Comparison of ENCODE assay signal across 22 cellular contexts in the genomic region with DNA sequence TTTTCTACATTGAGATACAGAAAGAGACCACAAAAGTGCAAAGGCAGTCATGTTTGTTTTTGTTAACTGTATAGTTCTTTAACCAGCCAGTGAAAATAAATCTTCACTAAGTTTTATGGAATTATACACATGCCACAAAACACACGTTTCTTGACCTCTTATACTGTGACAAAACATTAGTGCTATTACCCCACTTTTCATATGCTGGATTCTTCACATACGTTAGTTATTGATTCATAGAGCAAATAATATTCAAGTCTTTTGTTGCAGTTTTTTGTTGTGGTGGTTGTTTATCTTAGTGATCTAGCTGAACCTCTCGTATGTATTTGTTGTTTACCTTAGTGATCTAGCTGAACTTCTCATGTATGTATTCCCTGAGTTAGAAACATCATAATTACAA. TPM values are rescaled to one million over a fixed set of nuclear protein-coding genes. Genes with fewer than 3 reads are reported as not detected.
DNase-seq lines count a peak whose midpoint lies in the region; ATAC-seq, FAIRE-seq and TF ChIP-seq lines count a peak whose summit lies in the region.
"Had no signal": no experiment of that assay in that cellular context is flagged by ENCODE, and none has a peak within 500 bp of the region (broad histone marks: within the 10 kb centered on the region; RNA-seq: fewer than 3 reads in every experiment).

No MANE protein-coding gene starts in this region.

- intact Hi-C loops in IMR-90 (cut with micrococcal nuclease) (loop anchor here (10.0 kb wide), 3 partner anchors 213 to 867 kb away; no protein-coding TSS in a partner anchor), posterior cingulate gyrus (cut with DNase I) (no loop called here)

- TF ChIP-seq CTCF in D721Med (IDR thresholded peaks at IDR 0.05; ENCODE audit: insufficient read depth, missing control alignments) (no peak), IMR-90 (conservative IDR thresholded peaks at IDR 0.05; ENCODE audit: low read depth, low read length) (no peak), choroid plexus epithelial cell (conservative IDR thresholded peaks at IDR 0.05; ENCODE audit: low read depth, low read length) (no peak)

- H3K4ac ChIP-seq in IMR-90 (ENCODE audit: low read depth, low read length), result no peak overlapping the region

- no peak overlapping the region for H3K27ac ChIP-seq in IMR-90 (ENCODE audit: insufficient read depth, low read length)
- H3K27ac ChIP-seq: A549; BLaER1 treated with 17β-estradiol and CSF1 and Interleukin-3, amounts not matched to agents 10 nM and 100 nM had no signal

- H3K36me3 ChIP-seq in IMR-90 (ENCODE audit: control insufficient read depth, insufficient read depth, low read length) (no peaks in the 10 kb centered on the region), H7 (replicated peaks; ENCODE audit: control insufficient read depth, insufficient read depth, low read length) (no peaks in the 10 kb centered on the region)
- H3K36me3 ChIP-seq: BE2C had no signal

- H3K9me3 Mint-ChIP-seq in memory B cell, result no peaks in the 10 kb centered on the region
- H3K9me3 Mint-ChIP-seq: CD14-positive monocyte; CD4-positive, alpha-beta T cell; CD8-positive, alpha-beta memory T cell had no signal

- H4K20me1 ChIP-seq in IMR-90 (ENCODE audit: insufficient read depth, low read length), result no peaks in the 10 kb centered on the region

- H4K8ac ChIP-seq in IMR-90 (ENCODE audit: low read depth in 2 of 2, low read length in 2 of 2), result no peak overlapping the region

- no peak overlapping the region for H2AK9ac ChIP-seq in IMR-90 (replicated peaks; ENCODE audit: low read depth, low read length, poor library complexity)

- no peaks in the 10 kb centered on the region for H3K4me1 ChIP-seq in IMR-90 (ENCODE audit: control insufficient read depth, insufficient read depth, low read length)
- H3K4me1 ChIP-seq: BE2C; BLaER1 treated with 17β-estradiol and CSF1 and Interleukin-3, amounts not matched to agents 10 nM and 100 nM had no signal

- H2AFZ ChIP-seq in IMR-90 (replicated peaks; ENCODE audit: low read length, poor library complexity), result no peak overlapping the region

- no peak overlapping the region for H2BK20ac ChIP-seq in IMR-90 (ENCODE audit: low read depth, low read length)

- peak; percentile 35 for FAIRE-seq in D721Med (lab: Jason Lieb, UNC)
- FAIRE-seq: A549, GM12891, H54 had no signal

- H2BK120ac ChIP-seq in IMR-90 (ENCODE audit: low read depth, low read length), result no peak overlapping the region

- H3K79me1 ChIP-seq in IMR-90 (ENCODE audit: low read depth in 1 of 2, low read length in 2 of 2), result no peaks in the 10 kb centered on the region

- H3K27me3 ChIP-seq in IMR-90 (ENCODE audit: control insufficient read depth, insufficient read depth, low read length) (no peaks in the 10 kb centered on the region), H7 (ENCODE audit: control insufficient read depth, insufficient read depth, low read length) (no peaks in the 10 kb centered on the region)
- H3K27me3 ChIP-seq: BE2C; BLaER1 treated with 17β-estradiol and CSF1 and Interleukin-3, amounts not matched to agents 10 nM and 100 nM had no signal

- POLR2A ChIA-PET in IMR-90 (lab: Charles Lee; ENCODE audit: unreplicated experiment), result no interaction called here

- no peak for ATAC-seq in IMR-90 (ENCODE audit: low read depth)
- no peak for ATAC-seq in memory B cell (ENCODE audit: low read depth)
- ATAC-seq in HG02870 (IDR thresholded peaks at IDR 0.05; ENCODE audit: unreplicated experiment), result no peak
- ATAC-seq: A549 had no signal

- no peak overlapping the region for H2BK5ac ChIP-seq in IMR-90 (ENCODE audit: low read depth, low read length, poor library complexity, severe bottlenecking)

- H2AK5ac ChIP-seq in IMR-90 (ENCODE audit: low read depth, low read length), result no peak overlapping the region

- no peak overlapping the region for H4K5ac ChIP-seq in IMR-90 (ENCODE audit: low read depth, low read length)

- H3K18ac ChIP-seq in IMR-90 (ENCODE audit: low read depth, low read length), result peak overlapping the region; percentile 35; the same call in 1 of the 2 replicates

- no peak for DNase-seq in D721Med (ENCODE audit: insufficient read length, low spot score)
- DNase-seq in IMR-90, result peak; percentile 49
- DNase-seq in choroid plexus epithelial cell (ENCODE audit: low read depth), result peak; percentile 61
- no peak for DNase-seq in memory B cell (ENCODE audit: low spot score in 2 of 2)
- no peak for DNase-seq in H7
- DNase-seq in posterior cingulate gyrus, result no peak
- DNase-seq: 8988T; ACHN; AML-193; BE2C; CD4-positive, alpha-beta T cell; CD8-positive, alpha-beta memory T cell; DMS79; GF-D8; GOT3; HCEC 1CT had no signal

- peaks cover 5% of the 10 kb centered on the region for H3K4me1 Mint-ChIP-seq in memory B cell
- H3K4me1 Mint-ChIP-seq: CD14-positive monocyte; CD8-positive, alpha-beta memory T cell had no signal

- H2BK15ac ChIP-seq in IMR-90 (ENCODE audit: low read depth, low read length), result no peak overlapping the region

- H3K4me2 ChIP-seq in IMR-90 (ENCODE audit: low read depth, low read length), result no peak overlapping the region
- H3K4me2 ChIP-seq: A549; BLaER1 treated with 17β-estradiol and CSF1 and Interleukin-3, amounts not matched to agents 10 nM and 100 nM had no signal

- H3K9me1 ChIP-seq in IMR-90 (ENCODE audit: insufficient read depth, low read length), result no peaks in the 10 kb centered on the region

- H3K27me3 Mint-ChIP-seq in memory B cell, result no peaks in the 10 kb centered on the region
- H3K27me3 Mint-ChIP-seq: CD4-positive, alpha-beta T cell; CD8-positive, alpha-beta memory T cell had no signal

- no peak overlapping the region for H4K91ac ChIP-seq in IMR-90 (ENCODE audit: insufficient read depth, low read depth, low read length)

- BruUV-seq in IMR-90 (replicated peaks; lab: Mats Ljungman, UMichigan), result no TSS peak

- TF ChIP-seq POLR2A in IMR-90 (IDR thresholded peaks at IDR 0.05; ENCODE audit: low read depth, low read length), result no peak

- H3K36me3 Mint-ChIP-seq in memory B cell, result peaks cover 18% of the 10 kb centered on the region

- in situ Hi-C loops in IMR-90 (cut with MboI; ENCODE audit: low sequenced_read_pairs), result loop anchor here (10.0 kb wide), 2 partner anchors 183 to 363 kb away; no protein-coding TSS in a partner anchor

- CTCF ChIA-PET in IMR-90 (lab: Yijun Ruan, JAX), result interaction anchor here (0.6 kb wide), 1 partner anchor 807 kb away, joined by 5 read pairs; no protein-coding TSS in a partner anchor

- H3K9ac ChIP-seq in IMR-90 (ENCODE audit: low read depth, low read length), result no peak overlapping the region
- H3K9ac ChIP-seq: BLaER1 treated with 17β-estradiol and CSF1 and Interleukin-3, amounts not matched to agents 10 nM and 100 nM had no signal

- no peak overlapping the region for H3K56ac ChIP-seq in IMR-90 (ENCODE audit: extremely low read depth, insufficient read depth, low read length)

- H3K27ac Mint-ChIP-seq in memory B cell, result peak overlapping the region; percentile 5
- H3K27ac Mint-ChIP-seq: CD4-positive, alpha-beta T cell; CD8-positive, alpha-beta memory T cell had no signal

- WGBS in IMR-90 (ENCODE audit: extremely low coverage in 2 of 2, insufficient read length in 1 of 2), 2 experiments, result no CpG with 5 or more reads among the region's 3 CpGs

- no peak overlapping the region for H3K23ac ChIP-seq in IMR-90 (ENCODE audit: low read depth, low read length)

- dilution Hi-C loops in IMR-90 (cut with HindIII; ENCODE audit: low sequenced_read_pairs, unreplicated experiment), result no loop called here

- H3K4me3 ChIP-seq in IMR-90 (ENCODE audit: insufficient read depth, low read depth, low read length) (no peak overlapping the region), choroid plexus epithelial cell (ENCODE audit: low read depth, low read length) (no peak overlapping the region), H7 (ENCODE audit: insufficient read depth, low read depth, low read length) (no peak overlapping the region)
- H3K4me3 ChIP-seq: A549; BLaER1 treated with 17β-estradiol and CSF1 and Interleukin-3, amounts not matched to agents 10 nM and 100 nM had no signal

- H3K14ac ChIP-seq in IMR-90 (replicated peaks; ENCODE audit: low read depth, low read length), result no peak overlapping the region

- H3K4me3 Mint-ChIP-seq in memory B cell, result no peak overlapping the region
- H3K4me3 Mint-ChIP-seq: CD14-positive monocyte; CD4-positive, alpha-beta T cell; CD8-positive, alpha-beta memory T cell had no signal

- H3K9me3 ChIP-seq in IMR-90 (ENCODE audit: control insufficient read depth, insufficient read depth, low read length), result no peaks in the 10 kb centered on the region
- H3K9me3 ChIP-seq: BE2C had no signal

- no peak for TF ChIP-seq RAD21 in IMR-90 (IDR thresholded peaks at IDR 0.05; ENCODE audit: low read length)

TF ChIP-seq in IMR-90, 13 proteins besides CTCF, POLR2A, EP300 and RAD21:
- no peak for TF ChIP-seq SMC3 (IDR thresholded peaks at IDR 0.05; ENCODE audit: low read depth, low read length)
- TF ChIP-seq CHD1 (IDR thresholded peaks at IDR 0.05; ENCODE audit: low read depth, low read length), result no peak
- TF ChIP-seq RFX5 (IDR thresholded peaks at IDR 0.05; ENCODE audit: low read depth, low read length), result no peak
- TF ChIP-seq NFE2L2 (IDR thresholded peaks at IDR 0.05; ENCODE audit: low read depth, low read length), result no peak
- TF ChIP-seq BHLHE40 (IDR thresholded peaks at IDR 0.05; ENCODE audit: low read depth, low read length), result no peak
- no peak for TF ChIP-seq CEBPB (IDR thresholded peaks at IDR 0.05; ENCODE audit: low read depth, low read length)
- no peak for TF ChIP-seq USF2 (IDR thresholded peaks at IDR 0.05; ENCODE audit: low read depth, low read length)
- no peak for TF ChIP-seq MAFK (IDR thresholded peaks at IDR 0.05; ENCODE audit: low read depth, low read length)
- no peak for TF ChIP-seq MAZ (IDR thresholded peaks at IDR 0.05; ENCODE audit: borderline replicate concordance, low read depth, low read length)
- TF ChIP-seq RCOR1 (IDR thresholded peaks at IDR 0.05; ENCODE audit: insufficient replicate concordance, low read length), result no peak
- TF ChIP-seq FOS (IDR thresholded peaks at IDR 0.05; ENCODE audit: low read depth, low read length), result no peak
TF ChIP-seq in IMR-90: peak in this region for 0.

RNA-seq across cellular contexts. Expression of gene LYPLAL1, which starts 28.0 kb away (rescaled TPM):
- 4.8 and 11.4 TPM in 2 replicates for total RNA-seq in IMR-90 (2012; rRNA removed)
- 6.3 and 7.5 TPM in 2 replicates for polyA plus RNA-seq in IMR-90 (2012; rRNA removed)
- 1.7 and 2.5 TPM in 2 replicates for polyA plus RNA-seq in IMR-90 (2012; cell fraction: cytosol; rRNA removed)
- polyA plus RNA-seq in IMR-90 (2012; cell fraction: nucleus; rRNA removed; ENCODE audit: low replicate concordance), result 1.8 and 14.4 TPM in 2 replicates
- total RNA-seq in H7 (2014; rRNA removed; shearing (Covaris generic)), result 20.6 and 25.3 TPM in 2 replicates

Comparison
In these comparisons a context has a peak if more than half of its experiments do, and no peak if none do; other contexts are left out.
1. DNase-seq: peak in IMR-90 (single experiment) and choroid plexus epithelial cell (single experiment); none in D721Med (single experiment), memory B cell (0 of 2), H7 (single experiment) and posterior cingulate gyrus (0 of 10).